In the genomic region with DNA sequence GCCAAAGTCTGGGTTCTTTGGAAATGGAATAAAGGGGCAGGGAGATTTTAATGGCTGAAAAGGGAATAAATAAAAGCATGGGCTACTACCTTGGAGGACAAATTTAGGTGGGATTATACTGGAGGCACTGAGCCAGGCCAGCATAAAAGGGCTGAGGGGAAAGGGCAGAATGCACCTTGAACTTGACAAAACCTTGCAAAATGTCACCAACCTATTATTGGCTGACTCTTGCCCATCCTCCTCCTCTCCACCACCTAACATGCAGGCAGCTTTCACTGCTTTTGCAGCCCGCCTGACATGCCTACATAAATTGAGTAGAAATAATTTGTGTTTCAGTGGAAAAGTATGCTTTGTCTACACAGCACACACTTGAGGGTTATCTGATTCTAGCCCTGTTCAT, we compare ENCODE assay signal across 27 cellular contexts.
"Had no signal": no experiment of that assay in that cellular context is flagged by ENCODE, and none has a peak within 500 bp of the region (broad histone marks: within the 10 kb centered on the region; RNA-seq: fewer than 3 reads in every experiment).

No MANE protein-coding gene starts in this region.

- H3K4me3 ChIP-seq: colonic mucosa, gastrocnemius medialis, lower lobe of right lung, mucosa of descending colon, pancreas, sigmoid colon, testis, tibial artery, upper lobe of left lung had no signal

- ATAC-seq: esophagus mucosa; gastrocnemius medialis; lower lobe of right lung; mucosa of descending colon; natural killer cell treated with Interleukin-12 subunit alpha and Interleukin-12 subunit beta and Interleukin-15 and Interleukin-18, amount 100 ng/mL, for 72 hours; pancreas; stimulated activated effector memory CD8-positive, alpha-beta T cell treated with anti-CD3 and anti-CD28 coated beads, Interleukin-12 subunit alpha, Interleukin-12 subunit beta, amount 100 ng/mL, for 72 hours; stimulated activated naive CD8-positive, alpha-beta T cell treated with anti-CD3 and anti-CD28 coated beads, Interleukin-15, Interleukin-2, amounts not matched to agents 100 U/mL and 50 U/mL, for 24 hours had no signal

- H3K27ac ChIP-seq: colonic mucosa, epithelial cell of prostate, gastrocnemius medialis, lower lobe of right lung, neutrophil, pancreas, sigmoid colon, testis, tibial artery, upper lobe of left lung had no signal

- H3K4me1 ChIP-seq: colonic mucosa, sigmoid colon, testis had no signal

- DNase-seq: colonic mucosa; effector CD8-positive, alpha-beta T cell; endodermal cell; foreskin fibroblast; gastrocnemius medialis; hypothalamus; immature natural killer cell; islet precursor cell; kidney glomerular epithelial cell; lower lobe of right lung; mucosa of descending colon; naive B cell; pancreas; retina; sigmoid colon; stimulated activated CD4-positive, alpha-beta T cell treated with anti-CD3 and anti-CD28 coated beads, Interleukin-2, amount 100 ng/mL, for 24 hours; stimulated activated CD4-positive, alpha-beta T cell treated with anti-CD3 and anti-CD28 coated beads, Interleukin-4, amount 100 ng/mL, for 24 hours; stimulated activated naive CD8-positive, alpha-beta T cell treated with anti-CD3 and anti-CD28 coated beads, Interleukin-15, Interleukin-2, amounts not matched to agents 100 U/mL and 50 U/mL, for 24 hours; substantia nigra; testis; tibial artery; upper lobe of left lung had no signal

- H3K36me3 ChIP-seq: colonic mucosa, gastrocnemius medialis, lower lobe of right lung, neutrophil, pancreas, sigmoid colon, tibial artery, upper lobe of left lung had no signal

- H3K9me3 ChIP-seq: colonic mucosa, gastrocnemius medialis, lower lobe of right lung, mucosa of descending colon, neutrophil, pancreas, sigmoid colon, testis, tibial artery, upper lobe of left lung had no signal

- H3K27me3 ChIP-seq: colonic mucosa, gastrocnemius medialis, neutrophil, pancreas, sigmoid colon, testis, tibial artery, upper lobe of left lung had no signal
